ENCODE assay signal across 1 cellular context in genomic region chr3:127764841-127765362, GRCh38.
TF ChIP-seq lines count a peak whose summit lies in the region.

No MANE protein-coding gene starts in this region.

TF ChIP-seq in IMR-90, 13 proteins besides CTCF, POLR2A, EP300 and RAD21 (continued from another document):
- 0 out of 2 replicates have a peak, but pooled peaks have one; percentile 1 for TF ChIP-seq SMC3 (IDR thresholded peaks at IDR 0.05; ENCODE audit: low read depth, low read length)
- no peak for TF ChIP-seq RFX5 (IDR thresholded peaks at IDR 0.05; ENCODE audit: low read depth, low read length)
